8 cellular contexts compared by ENCODE assay signal in the genomic region with DNA sequence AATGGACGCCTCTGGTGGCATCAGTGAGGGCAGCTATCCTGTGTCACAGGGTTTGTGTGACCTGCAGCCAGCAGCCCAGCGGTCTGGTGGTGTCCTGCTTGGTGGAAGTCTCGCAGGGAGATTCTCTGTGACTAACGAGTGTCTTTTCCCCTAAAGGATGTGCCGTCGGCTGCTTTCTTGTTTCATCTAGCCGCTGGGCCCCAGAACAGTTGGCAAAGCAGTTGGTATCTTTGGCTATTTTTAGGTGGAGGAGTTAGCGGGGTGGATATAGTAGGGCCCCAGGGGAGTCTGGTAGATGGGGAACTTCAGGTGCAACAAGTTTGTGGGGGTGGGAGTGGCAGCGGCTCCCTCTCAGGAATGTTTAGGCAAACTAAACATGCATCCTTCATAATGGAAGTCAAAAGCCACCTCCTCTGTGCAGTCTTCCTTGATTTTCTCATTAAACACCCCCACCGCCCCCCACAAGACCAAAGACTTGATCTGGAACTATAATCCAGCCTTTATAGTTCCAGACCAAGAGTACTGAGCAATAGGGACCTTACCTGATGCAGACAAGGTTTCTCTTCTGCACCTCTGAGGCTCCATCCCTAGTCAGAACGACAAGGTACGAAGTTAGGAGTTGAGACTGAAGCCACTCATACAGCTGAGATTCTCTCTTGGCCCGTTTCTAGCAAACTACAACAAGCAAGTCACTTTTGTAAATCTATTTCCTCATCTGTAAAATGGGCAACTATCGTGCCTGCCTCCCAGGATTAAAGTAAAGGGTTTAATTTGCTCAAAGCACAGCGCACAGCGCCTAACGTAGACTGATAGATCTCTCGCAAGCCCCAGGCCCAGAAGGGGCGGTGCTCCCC. TPM values are rescaled to one million over a fixed set of nuclear protein-coding genes. Genes with fewer than 3 reads are reported as not detected.
DNase-seq lines count a peak whose midpoint lies in the region; ATAC-seq, FAIRE-seq and TF ChIP-seq lines count a peak whose summit lies in the region.

No MANE protein-coding gene starts in this region.

- no peaks in the 10 kb centered on the region for H4K20me1 ChIP-seq in PC-9 (ENCODE audit: insufficient read depth)

- H2AFZ ChIP-seq in PC-9, result no peak overlapping the region

- no peak for ATAC-seq in GM21576 (IDR thresholded peaks at IDR 0.05; ENCODE audit: unreplicated experiment)
- ATAC-seq in HG03045 (IDR thresholded peaks at IDR 0.05; ENCODE audit: unreplicated experiment), result no peak
- no peak for ATAC-seq in HG03439 (IDR thresholded peaks at IDR 0.05; ENCODE audit: unreplicated experiment)

- H3K27ac ChIP-seq in PC-9 (no peak overlapping the region), prostate gland (peak overlapping the region; percentile 72 to 76)

- H3K36me3 ChIP-seq in PC-9 (ENCODE audit: low read depth), result no peaks in the 10 kb centered on the region
- no peaks in the 10 kb centered on the region for H3K36me3 ChIP-seq in prostate gland

- WGBS in prostate gland, result 37% methylated on average over 19 of the region's 19 CpGs

- H3K4me2 ChIP-seq in PC-9, result peak overlapping the region; percentile 98

- CTCF ChIA-PET in PC-9 (lab: Charles Lee), result interaction anchor here (0.6 kb wide), 1 partner anchor 25 kb away, joined by 4 read pairs; no protein-coding TSS in a partner anchor

- FAIRE-seq in GM12891 (lab: Jason Lieb, UNC), result peak; percentile 65

- TF ChIP-seq CTCF in PC-9 (conservative IDR thresholded peaks at IDR 0.05), result no peak
- TF ChIP-seq CTCF in epithelial cell of proximal tubule (conservative IDR thresholded peaks at IDR 0.05; ENCODE audit: low read depth, low read length), result no peak
- TF ChIP-seq CTCF in prostate gland (IDR thresholded peaks at IDR 0.05), result no peak

- H3K9me2 ChIP-seq in PC-9 (ENCODE audit: insufficient read depth), result no peaks in the 10 kb centered on the region

- peaks cover 14% of the 10 kb centered on the region; the same call in 1 of the 2 replicates for H3F3A ChIP-seq in PC-9 (ENCODE audit: insufficient read depth, low read depth)

- H3K9me3 ChIP-seq in PC-9 (ENCODE audit: insufficient read depth, low read depth) (no peaks in the 10 kb centered on the region), prostate gland (no peaks in the 10 kb centered on the region)

- H3K79me2 ChIP-seq in PC-9 (ENCODE audit: low read depth), result no peaks in the 10 kb centered on the region

- H3K4me1 ChIP-seq in PC-9 (replicated peaks; ENCODE audit: insufficient read depth) (peaks cover 10% of the 10 kb centered on the region), prostate gland (replicated peaks) (peaks cover 3% of the 10 kb centered on the region)

- TF ChIP-seq POLR2A in GM12891 (IDR thresholded peaks at IDR 0.05; ENCODE audit: low read depth, low read length) (no peak), prostate gland (IDR thresholded peaks at IDR 0.05) (no peak)

- POLR2A ChIA-PET in PC-9 (lab: Charles Lee; ENCODE audit: unreplicated experiment), result interaction anchor here (0.7 to 1.1 kb wide), 3 partner anchors 44 to 297 kb away, joined by 3 to 4 read pairs (median 3); no protein-coding TSS in a partner anchor

- H3K4me3 ChIP-seq in PC-9 (peak overlapping the region; percentile 90; the same call in 1 of the 2 replicates), epithelial cell of proximal tubule (ENCODE audit: low read depth, low read length) (peak overlapping the region; percentile 63), prostate gland (peak overlapping the region; percentile 71 to 72)

- intact Hi-C loops in PC-9 (cut with micrococcal nuclease; ENCODE audit: unreplicated experiment), result loop anchor here (2.0 kb wide), 1 partner anchor 27 kb away; a partner anchor contains a TSS
- intact Hi-C loops in prostate gland (cut with DNase I), result loop anchor here (2.0 kb wide), 1 partner anchor 15 kb away; a partner anchor contains a TSS

- TSS peak; percentile 30 for BruUV-seq in PC-9 (replicated peaks; lab: Mats Ljungman, UMichigan)

- no peak for DNase-seq in GM12891 (ENCODE audit: insufficient read length, low spot score)
- no peak for DNase-seq in PC-9
- no peak for DNase-seq in epithelial cell of proximal tubule (ENCODE audit: low read depth)
- DNase-seq in prostate gland (ENCODE audit: low spot score), result no peak
- no peak for DNase-seq in iPS-NIHi7 (ENCODE audit: extremely low spot score)

- H3K27me3 ChIP-seq in PC-9 (ENCODE audit: insufficient read depth, low read depth) (no peaks in the 10 kb centered on the region), prostate gland (replicated peaks; ENCODE audit: insufficient read depth) (no peaks in the 10 kb centered on the region)

TF ChIP-seq in GM12891, 5 proteins besides CTCF, POLR2A, EP300 and RAD21:
- TF ChIP-seq SPI1 (IDR thresholded peaks at IDR 0.05; ENCODE audit: low read depth, low read length), result no peak
- TF ChIP-seq PAX5 (IDR thresholded peaks at IDR 0.05; ENCODE audit: insufficient read depth, low read length, severe bottlenecking), result no peak
- no peak for TF ChIP-seq POLR2AphosphoS5 (IDR thresholded peaks at IDR 0.05; ENCODE audit: low read depth, low read length)
- TF ChIP-seq TAF1 (IDR thresholded peaks at IDR 0.05; ENCODE audit: low read depth, low read length), result no peak
- no peak for TF ChIP-seq POU2F2 (IDR thresholded peaks at IDR 0.05; ENCODE audit: low read depth, low read length)

RNA-seq across cellular contexts. Expression of a gene that starts 1.1 kb away (rescaled TPM):
- polyA plus RNA-seq in GM12891 (2012; ENCODE audit: low read depth, missing spikeins), result 0.73 TPM
- total RNA-seq in PC-9 (2021) (14.0 and 18.0 TPM in 2 replicates), epithelial cell of proximal tubule (3.5 and 3.6 TPM in 2 replicates), prostate gland (10 to 100 TPM; 23.9 to 27.0 TPM)

RNA-seq across cellular contexts. Expression of a gene that starts 14.6 kb away (rescaled TPM):
- polyA plus RNA-seq in GM12891 (2012; ENCODE audit: low read depth, missing spikeins), result 44.4 TPM
- total RNA-seq in PC-9 (2021), result 76.2 and 80.0 TPM in 2 replicates
- 88.8 and 106 TPM in 2 replicates for total RNA-seq in epithelial cell of proximal tubule
- total RNA-seq in prostate gland, result 10 to 100 TPM; 37.0 to 53.6 TPM

RNA-seq across cellular contexts. Expression of a gene that starts 26.9 kb away (rescaled TPM):
- polyA plus RNA-seq in GM12891 (2012; ENCODE audit: low read depth, missing spikeins), result 106 TPM
- total RNA-seq in PC-9 (2021), result 138 and 140 TPM in 2 replicates
- 85.3 TPM in 2 replicates for total RNA-seq in epithelial cell of proximal tubule
- 10 to 100 TPM; 44.2 to 51.2 TPM for total RNA-seq in prostate gland

RNA-seq across cellular contexts. Expression of a gene that starts 44.8 kb away (rescaled TPM):
- polyA plus RNA-seq in GM12891 (2012; ENCODE audit: low read depth, missing spikeins), result 0.15 TPM
- total RNA-seq in PC-9 (2021), result not detected in 2 replicates
- total RNA-seq in epithelial cell of proximal tubule, result not detected in 2 replicates
- total RNA-seq in prostate gland, result under 1 TPM in 1 of 2 donors, not detected in 1; 0.74 TPM

RNA-seq across cellular contexts. Expression of a gene that starts 44.8 kb away (rescaled TPM):
- 9.9 TPM for polyA plus RNA-seq in GM12891 (2012; ENCODE audit: low read depth, missing spikeins)
- total RNA-seq in PC-9 (2021), result 56.1 and 63.4 TPM in 2 replicates
- 20.0 and 43.6 TPM in 2 replicates for total RNA-seq in epithelial cell of proximal tubule
- total RNA-seq in prostate gland, result 100 to 1,000 TPM; 106 to 148 TPM
